20 cellular contexts compared by ENCODE assay signal in genomic region chr17:50764860-50765259, GRCh38. TPM values are rescaled to one million over a fixed set of nuclear protein-coding genes. Genes with fewer than 3 reads are reported as not detected.
DNase-seq lines count a peak whose midpoint lies in the region; ATAC-seq and TF ChIP-seq lines count a peak whose summit lies in the region.
"Had no signal": no experiment of that assay in that cellular context is flagged by ENCODE, and none has a peak within 500 bp of the region (broad histone marks: within the 10 kb centered on the region; RNA-seq: fewer than 3 reads in every experiment).

No MANE protein-coding gene starts in this region.

- H3K9me2 ChIP-seq in neural cell (ENCODE audit: insufficient read depth, low read length) = no peaks in the 10 kb centered on the region

- peak overlapping the region in 2 of 11 experiments; percentile 52 to 64; a peak in 3 of 22 replicates for H3K9ac ChIP-seq in BLaER1 treated with 17β-estradiol and CSF1 and Interleukin-3, amounts not matched to agents 10 nM and 100 nM
- H3K9ac ChIP-seq in neural cell (ENCODE audit: low read length) = no peak overlapping the region

- TF ChIP-seq RAD21 in neural cell (conservative IDR thresholded peaks at IDR 0.05) = no peak

- H3K27ac ChIP-seq in BLaER1 treated with 17β-estradiol and CSF1 and Interleukin-3, amounts not matched to agents 10 nM and 100 nM = peak overlapping the region in 4 of 11 experiments; percentile 40 to 79 (median 71); a peak in 4 of 22 replicates
- peak overlapping the region in 38 of 59 donors; percentile 13 to 79 (median 60) for H3K27ac ChIP-seq in dorsolateral prefrontal cortex
- peak overlapping the region; percentile 70 for H3K27ac ChIP-seq in neural cell (ENCODE audit: low read length)
- H3K27ac ChIP-seq: adrenal gland had no signal

- no peaks in the 10 kb centered on the region for H3K9me3 ChIP-seq in BLaER1 treated with 17β-estradiol and CSF1 and Interleukin-3, amounts not matched to agents 10 nM and 100 nM (replicated peaks in 1 of 11)
- H3K9me3 ChIP-seq in neural cell (ENCODE audit: low read length) = no peaks in the 10 kb centered on the region
- H3K9me3 ChIP-seq: adrenal gland had no signal

- DNase-seq in NCI-H526 treated with DMSO at 0.1 percent for 48 hours (lab: John Stamatoyannopoulos, UW) (peak; percentile 76), dorsolateral prefrontal cortex (peak in 1 of 10 donors; percentile 5), NCI-H1105 (lab: John Stamatoyannopoulos, UW) (no peak)
- DNase-seq: hypothalamus; NCI-H2029 treated with DMSO at 0.1 percent for 48 hours; stimulated activated CD4-positive, alpha-beta T cell treated with anti-CD3 and anti-CD28 coated beads, Interleukin-1b, Interleukin-23, amount 100 ng/mL, for 48 hours; SW 1271 had no signal

- ATAC-seq in activated CD4-positive, CD25-positive, alpha-beta regulatory T cell treated with anti-CD3 and anti-CD28 coated beads, Interleukin-2, amount 50 U/mL, for 24 hours = no peak
- no peak for ATAC-seq in GM19467 (IDR thresholded peaks at IDR 0.05; ENCODE audit: unreplicated experiment)
- no peak for ATAC-seq in GM19452 (IDR thresholded peaks at IDR 0.05; ENCODE audit: unreplicated experiment)

- no peaks in the 10 kb centered on the region for H3F3A ChIP-seq in neural cell (ENCODE audit: insufficient read depth, low read length, poor library complexity, severe bottlenecking)

- H3K4me1 ChIP-seq in BLaER1 treated with 17β-estradiol and CSF1 and Interleukin-3, amounts not matched to agents 10 nM and 100 nM = peaks cover 31 to 47% (median 39%) of the 10 kb centered on the region in 10 experiments

- H3K36me3 ChIP-seq in BLaER1 treated with 17β-estradiol and CSF1 and Interleukin-3, amounts not matched to agents 10 nM and 100 nM = no peaks in the 10 kb centered on the region
- H3K36me3 ChIP-seq in neural cell (ENCODE audit: insufficient read depth, low read length) = no peaks in the 10 kb centered on the region
- H3K36me3 ChIP-seq: adrenal gland had no signal

- intact Hi-C loops in dorsolateral prefrontal cortex (cut with DNase I) = no loop called here

- H3K4me3 ChIP-seq in BLaER1 treated with 17β-estradiol and CSF1 and Interleukin-3, amounts not matched to agents 10 nM and 100 nM = no peak overlapping the region
- H3K4me3 ChIP-seq in dorsolateral prefrontal cortex = no peak overlapping the region
- H3K4me3 ChIP-seq in neural cell (ENCODE audit: low read length) = no peak overlapping the region
- H3K4me3 ChIP-seq: adrenal gland had no signal

- H2AFZ ChIP-seq in neural cell (ENCODE audit: low read depth, low read length) = no peak overlapping the region

- no peak for TF ChIP-seq CTCF in dorsolateral prefrontal cortex (IDR thresholded peaks at IDR 0.05 in 54 of 56, conservative IDR thresholded peaks at IDR 0.05 in 2 of 56; ENCODE audit: low read depth in 1 of 56, partially characterized antibody in 56 of 56)
- no peak for TF ChIP-seq CTCF in neural cell (IDR thresholded peaks at IDR 0.05; ENCODE audit: poor library complexity, severe bottlenecking)

- H3K79me2 ChIP-seq in neural cell (replicated peaks; ENCODE audit: insufficient read depth, low read length) = no peaks in the 10 kb centered on the region

- H4K20me1 ChIP-seq in BLaER1 treated with 17β-estradiol and CSF1 and Interleukin-3, amounts not matched to agents 10 nM and 100 nM = no peaks in the 10 kb centered on the region
- no peaks in the 10 kb centered on the region for H4K20me1 ChIP-seq in neural cell (ENCODE audit: insufficient read depth)

- H3K27me3 ChIP-seq in BLaER1 treated with 17β-estradiol and CSF1 and Interleukin-3, amounts not matched to agents 10 nM and 100 nM = no peaks in the 10 kb centered on the region
- H3K27me3 ChIP-seq in dorsolateral prefrontal cortex (no peaks in the 10 kb centered on the region), neural cell (ENCODE audit: insufficient read depth, low read depth, low read length) (no peaks in the 10 kb centered on the region)
- H3K27me3 ChIP-seq: adrenal gland had no signal

- peak overlapping the region; percentile 61 to 90 (median 75); a peak in 21 of 22 replicates for H3K4me2 ChIP-seq in BLaER1 treated with 17β-estradiol and CSF1 and Interleukin-3, amounts not matched to agents 10 nM and 100 nM
- H3K4me2 ChIP-seq in neural cell (ENCODE audit: low read length) = no peak overlapping the region

- TF ChIP-seq EP300 in neural cell (conservative IDR thresholded peaks at IDR 0.05; ENCODE audit: poor library complexity, severe bottlenecking) = no peak

TF ChIP-seq in neural cell, 6 proteins besides CTCF, POLR2A, EP300 and RAD21:
- TF ChIP-seq TAF1 (IDR thresholded peaks at IDR 0.05; ENCODE audit: low read depth) = no peak
- TF ChIP-seq SMC3 (conservative IDR thresholded peaks at IDR 0.05; ENCODE audit: poor library complexity) = no peak
- no peak for TF ChIP-seq POLR2AphosphoS5 (IDR thresholded peaks at IDR 0.05)
- TF ChIP-seq REST (IDR thresholded peaks at IDR 0.05; ENCODE audit: borderline replicate concordance) = no peak
- no peak for TF ChIP-seq EZH2 (IDR thresholded peaks at IDR 0.05; ENCODE audit: borderline replicate concordance, insufficient read depth, low read length, poor library complexity, severe bottlenecking)
- no peak for TF ChIP-seq MXI1 (conservative IDR thresholded peaks at IDR 0.05; ENCODE audit: poor library complexity, severe bottlenecking)

RNA-seq across cellular contexts. Expression of gene ANKRD40CL, which starts 2.5 kb away (rescaled TPM):
- under 1 TPM in 2 of 120 experiments, not detected in 118; 0.33 to 0.63 TPM for total RNA-seq in dorsolateral prefrontal cortex
- not detected in 2 replicates for polyA plus RNA-seq in neural cell
- not detected in 2 replicates for polyA minus RNA-seq in neural cell
- total RNA-seq: activated T-helper 2 cell treated with anti-CD3 and anti-CD28 coated beads, Interferon-gamma antibody, Interleukin-2, Interleukin-4, amounts not matched to agents 10 μg/mL and 5 μg/mL and 100 μg/mL, durations not matched to agents 14 hours and 24 hours and 36 hours; adrenal gland; fibroblast of villous mesenchyme; kidney epithelial cell; omental fat pad; sciatic nerve; subcutaneous adipose tissue had no signal
- polyA plus RNA-seq: adrenal gland, AG04450 had no signal

RNA-seq across cellular contexts. Expression of gene LUC7L3, which starts 45.5 kb away (rescaled TPM):
- 100 to 1,000 TPM; 151 to 348 (median 226) TPM for total RNA-seq in dorsolateral prefrontal cortex
- polyA plus RNA-seq in neural cell = 634 and 677 TPM in 2 replicates
- 192 and 231 TPM in 2 replicates for polyA minus RNA-seq in neural cell

RNA-seq across cellular contexts. Expression of gene ANKRD40, which starts 57.1 kb away (rescaled TPM):
- 100 to 1,000 TPM in 86 of 120 experiments, 10 to 100 TPM in 34; 68.8 to 245 (median 115) TPM for total RNA-seq in dorsolateral prefrontal cortex
- 15.2 and 16.1 TPM in 2 replicates for polyA plus RNA-seq in neural cell
- polyA minus RNA-seq in neural cell = 20.0 and 23.6 TPM in 2 replicates
